Comparison of ENCODE assay signal across 8 cellular contexts in genomic region chr2:87496036-87497006, GRCh38.
DNase-seq lines count a peak whose midpoint lies in the region; ATAC-seq and TF ChIP-seq lines count a peak whose summit lies in the region.
"Not testable (repeated sequence)": the region's sequence is repeated elsewhere in the genome, so short reads cannot be mapped to it uniquely, and the experiment has no call there.

No MANE protein-coding gene starts in this region.

- WGBS in H9 (ENCODE audit: extremely low coverage, insufficient read length, low lambda C conversion rate) = no CpG with 5 or more reads among the region's 6 CpGs
- WGBS in right cardiac atrium = 22% methylated on average over 2 of the region's 6 CpGs

- H4K5ac ChIP-seq in H9 (ENCODE audit: insufficient read length, low read depth, low read length) = not testable (repeated sequence)

- H3K56ac ChIP-seq in H9 (ENCODE audit: insufficient read length, low read depth, low read length) = not testable (repeated sequence)

- not testable (repeated sequence) for H4K20me1 ChIP-seq in H9 (ENCODE audit: control insufficient read depth, insufficient read depth, insufficient read length)

- H2AFZ ChIP-seq in H9 (ENCODE audit: low read length) = not testable (repeated sequence)

- H2BK20ac ChIP-seq in H9 (ENCODE audit: low read depth, low read length, poor library complexity, severe bottlenecking) = not testable (repeated sequence)

- H3K4me2 ChIP-seq in H9 (ENCODE audit: insufficient read depth, insufficient read length, low read length) = not testable (repeated sequence)

- DNase-seq in Ammon's horn (ENCODE audit: low spot score) (peak; percentile 8), pons (ENCODE audit: low spot score) (peak; percentile 14)
- not testable (repeated sequence) for DNase-seq in H9, right cardiac atrium
- peak; percentile 49 for DNase-seq in central memory CD4-positive, alpha-beta T cell

- not testable (repeated sequence) for H3K23ac ChIP-seq in H9 (ENCODE audit: insufficient read length, low read depth, low read length)

- H4K91ac ChIP-seq in H9 (ENCODE audit: insufficient read length, low read depth, low read length) = not testable (repeated sequence)

- H3K9me3 Mint-ChIP-seq in H9 = not testable (repeated sequence)

- H2BK15ac ChIP-seq in H9 (ENCODE audit: low read depth, low read length) = not testable (repeated sequence)

- peaks cover 19 to 20% of the 10 kb centered on the region in 2 experiments for H3K4me1 Mint-ChIP-seq in H9

- not testable (repeated sequence) for H2AK5ac ChIP-seq in H9 (ENCODE audit: insufficient read length, low read length)

- not testable (repeated sequence) for H3K36me3 Mint-ChIP-seq in H9 (ENCODE audit: insufficient read depth in 1 of 3, low read depth in 3 of 3)

- not testable (repeated sequence) for H3T11ph ChIP-seq in H9 (ENCODE audit: low read length)

- H2BK5ac ChIP-seq in H9 (ENCODE audit: insufficient read length, low read length) = not testable (repeated sequence)

- not testable (repeated sequence) for H3K4ac ChIP-seq in H9 (ENCODE audit: low read depth, low read length)

- H2BK12ac ChIP-seq in H9 (ENCODE audit: insufficient read length, low read depth, low read length) = not testable (repeated sequence)

- H3K27ac ChIP-seq in H9 (ENCODE audit: insufficient read length, low read depth, low read length); right cardiac atrium (ENCODE audit: low read length): not testable (repeated sequence)

- not testable (repeated sequence) for H3K27ac Mint-ChIP-seq in H9

- not testable (repeated sequence) for H3K18ac ChIP-seq in H9 (ENCODE audit: insufficient read length, low read depth, low read length)

- not testable (repeated sequence) for H3K14ac ChIP-seq in H9 (ENCODE audit: insufficient read depth, low read length)

- not testable (repeated sequence) for H3K4me3 ChIP-seq in right cardiac atrium (ENCODE audit: low read length)

- H3K9me3 ChIP-seq in H9 (ENCODE audit: control insufficient read depth, low read depth, low read length); right cardiac atrium (ENCODE audit: control insufficient read depth, low read length): not testable (repeated sequence)

- intact Hi-C loops in right cardiac atrium (cut with DNase I) = not testable (repeated sequence)

- ATAC-seq in GM18868 (IDR thresholded peaks at IDR 0.05; ENCODE audit: unreplicated experiment) = peak; percentile 83
- ATAC-seq in HG03442 (IDR thresholded peaks at IDR 0.05; ENCODE audit: unreplicated experiment) = peak; percentile 81
- ATAC-seq in SK-N-SH treated with all-trans-retinoic acid at 6 μM for 48 hours = peak; percentile 84
- ATAC-seq in right cardiac atrium = peak; percentile 96 to 97

- TF ChIP-seq CTCF in H9 (conservative IDR thresholded peaks at IDR 0.05) = peak; percentile 49; the same call in 2 of the 3 replicates

- not testable (repeated sequence) for H2BK120ac ChIP-seq in H9 (ENCODE audit: low read depth, low read length, poor library complexity, severe bottlenecking)

- not testable (repeated sequence) for H3K79me2 ChIP-seq in H9 (ENCODE audit: insufficient read depth, low read length)

- not testable (repeated sequence) for H3K27me3 Mint-ChIP-seq in H9 (ENCODE audit: low read depth)

- H3K9ac ChIP-seq in H9 (ENCODE audit: extremely low read depth, insufficient read length, low read length) = not testable (repeated sequence)

- H3K4me1 ChIP-seq in H9 (ENCODE audit: insufficient read depth, low read length); right cardiac atrium (ENCODE audit: control insufficient read depth, insufficient read depth, low read length): not testable (repeated sequence)

- H3K27me3 ChIP-seq in H9 (ENCODE audit: insufficient read depth, low read length); right cardiac atrium (ENCODE audit: control insufficient read depth, insufficient read depth): not testable (repeated sequence)

- not testable (repeated sequence) for H3K79me1 ChIP-seq in H9 (ENCODE audit: insufficient read depth, low read depth, low read length, poor library complexity, severe bottlenecking)

- H4K8ac ChIP-seq in H9 (replicated peaks; ENCODE audit: insufficient read length, low read depth, low read length) = not testable (repeated sequence)

- not testable (repeated sequence) for H3K23me2 ChIP-seq in H9 (ENCODE audit: insufficient read length, low read depth, low read length, poor library complexity, severe bottlenecking)

- not testable (repeated sequence) for H3K4me3 Mint-ChIP-seq in H9
